ENCODE assay signal across 10 cellular contexts in the genomic region with DNA sequence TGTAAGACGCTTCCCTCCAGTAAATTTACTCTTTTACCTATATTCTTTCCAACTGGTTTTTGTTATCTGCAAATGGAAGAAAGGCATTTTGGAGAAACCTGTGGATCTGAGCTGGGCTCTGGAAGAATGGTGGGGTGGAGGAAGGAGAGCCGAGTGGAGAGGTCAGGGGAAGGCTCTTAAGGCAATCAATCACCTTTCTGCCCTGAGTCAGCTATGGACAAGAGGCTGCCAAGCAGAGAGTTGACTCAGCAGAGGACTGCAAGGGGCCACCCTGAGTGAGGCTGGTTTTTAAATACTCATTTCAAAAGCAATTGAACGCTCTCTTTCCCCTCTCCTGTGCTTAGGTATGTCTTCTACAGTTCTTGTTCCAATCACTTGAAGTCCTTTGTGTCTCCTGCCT.
DNase-seq lines count a peak whose midpoint lies in the region; ATAC-seq and TF ChIP-seq lines count a peak whose summit lies in the region.
"Had no signal": no experiment of that assay in that cellular context is flagged by ENCODE, and none has a peak within 500 bp of the region (broad histone marks: within the 10 kb centered on the region; RNA-seq: fewer than 3 reads in every experiment).

No MANE protein-coding gene starts in this region.

- H3K4me3 Mint-ChIP-seq in activated naive CD4-positive, alpha-beta T cell treated with anti-CD3 and anti-CD28 coated beads, Interleukin-2, amount 10 ng/mL, durations not matched to agents 7 days and 5 days: no peak overlapping the region
- no peak overlapping the region for H3K4me3 Mint-ChIP-seq in T-helper 2 cell treated with Interferon-gamma antibody and Interleukin-4, amounts not matched to agents 5 μg/mL and 100 μg/mL, for 36 hours

- peaks cover 33% of the 10 kb centered on the region for H3K27me3 Mint-ChIP-seq in activated naive CD4-positive, alpha-beta T cell treated with anti-CD3 and anti-CD28 coated beads, Interleukin-2, amount 10 ng/mL, durations not matched to agents 7 days and 5 days
- H3K27me3 Mint-ChIP-seq in T-helper 2 cell treated with Interferon-gamma antibody and Interleukin-4, amounts not matched to agents 5 μg/mL and 100 μg/mL, for 36 hours (ENCODE audit: low read depth): peaks cover 29% of the 10 kb centered on the region

- H3K4me3 ChIP-seq in fibroblast of pulmonary artery (replicated peaks; ENCODE audit: low read depth, low read length): no peak overlapping the region

- no peak for TF ChIP-seq CTCF in fibroblast of pulmonary artery (IDR thresholded peaks at IDR 0.05; ENCODE audit: low read length, missing control alignments)

- DNase-seq in activated naive CD4-positive, alpha-beta T cell treated with anti-CD3 and anti-CD28 coated beads, Interleukin-2, amount 50 U/mL, for 72 hours (ENCODE audit: low spot score in 2 of 2): no peak
- no peak for DNase-seq in activated naive CD4-positive, alpha-beta T cell treated with anti-CD3 and anti-CD28 coated beads, Interleukin-2, amount 10 ng/mL, durations not matched to agents 7 days and 5 days
- DNase-seq in NCI-H226 (peak; percentile 84), fibroblast of pulmonary artery (ENCODE audit: low read depth) (peak; percentile 31), stromal cell of bone marrow (ENCODE audit: low read depth) (peak; percentile 43)
- no peak for DNase-seq in T-helper 2 cell treated with Interferon-gamma antibody and Interleukin-4, amounts not matched to agents 5 μg/mL and 100 μg/mL, for 36 hours (ENCODE audit: low spot score)
- DNase-seq: C1 segment of cervical spinal cord, caudate nucleus had no signal

- peak; percentile 22 to 44 for ATAC-seq in activated naive CD4-positive, alpha-beta T cell treated with anti-CD3 and anti-CD28 coated beads, Interleukin-2, amount 50 U/mL, for 72 hours
- ATAC-seq in HG03342 (IDR thresholded peaks at IDR 0.05; ENCODE audit: unreplicated experiment) (no peak), GM21447 (IDR thresholded peaks at IDR 0.05; ENCODE audit: unreplicated experiment) (no peak)

- CTCF ChIA-PET in activated naive CD4-positive, alpha-beta T cell treated with anti-CD3 and anti-CD28 coated beads, Interleukin-2, amount 10 ng/mL, durations not matched to agents 7 days and 5 days (lab: Charles Lee): no interaction called here

- H3K36me3 Mint-ChIP-seq in activated naive CD4-positive, alpha-beta T cell treated with anti-CD3 and anti-CD28 coated beads, Interleukin-2, amount 50 U/mL, for 72 hours: no peaks in the 10 kb centered on the region
- no peaks in the 10 kb centered on the region for H3K36me3 Mint-ChIP-seq in activated naive CD4-positive, alpha-beta T cell treated with anti-CD3 and anti-CD28 coated beads, Interleukin-2, amount 10 ng/mL, durations not matched to agents 7 days and 5 days
- H3K36me3 Mint-ChIP-seq in T-helper 2 cell treated with Interferon-gamma antibody and Interleukin-4, amounts not matched to agents 5 μg/mL and 100 μg/mL, for 36 hours (ENCODE audit: low read depth): no peaks in the 10 kb centered on the region

- H3K9me3 Mint-ChIP-seq in activated naive CD4-positive, alpha-beta T cell treated with anti-CD3 and anti-CD28 coated beads, Interleukin-2, amount 50 U/mL, for 72 hours: no peaks in the 10 kb centered on the region
- no peaks in the 10 kb centered on the region for H3K9me3 Mint-ChIP-seq in activated naive CD4-positive, alpha-beta T cell treated with anti-CD3 and anti-CD28 coated beads, Interleukin-2, amount 10 ng/mL, durations not matched to agents 7 days and 5 days
- no peaks in the 10 kb centered on the region for H3K9me3 Mint-ChIP-seq in T-helper 2 cell treated with Interferon-gamma antibody and Interleukin-4, amounts not matched to agents 5 μg/mL and 100 μg/mL, for 36 hours

- peaks cover 3% of the 10 kb centered on the region for H3K4me1 Mint-ChIP-seq in activated naive CD4-positive, alpha-beta T cell treated with anti-CD3 and anti-CD28 coated beads, Interleukin-2, amount 10 ng/mL, durations not matched to agents 7 days and 5 days
- peaks cover 4% of the 10 kb centered on the region for H3K4me1 Mint-ChIP-seq in T-helper 2 cell treated with Interferon-gamma antibody and Interleukin-4, amounts not matched to agents 5 μg/mL and 100 μg/mL, for 36 hours (ENCODE audit: low read depth)

- no peak overlapping the region for H3K27ac Mint-ChIP-seq in activated naive CD4-positive, alpha-beta T cell treated with anti-CD3 and anti-CD28 coated beads, Interleukin-2, amount 50 U/mL, for 72 hours
- no peak overlapping the region for H3K27ac Mint-ChIP-seq in activated naive CD4-positive, alpha-beta T cell treated with anti-CD3 and anti-CD28 coated beads, Interleukin-2, amount 10 ng/mL, durations not matched to agents 7 days and 5 days
- H3K27ac Mint-ChIP-seq in T-helper 2 cell treated with Interferon-gamma antibody and Interleukin-4, amounts not matched to agents 5 μg/mL and 100 μg/mL, for 36 hours: no peak overlapping the region

Comparison
In these comparisons a context has a peak if more than half of its experiments do, and no peak if none do; other contexts are left out.
1. ATAC-seq: peak in activated naive CD4-positive, alpha-beta T cell treated with anti-CD3 and anti-CD28 coated beads, Interleukin-2, amount 50 U/mL, for 72 hours (2 of 2); none in HG03342 (single experiment) and GM21447 (single experiment).
2. DNase-seq: peak in NCI-H226 (single experiment), fibroblast of pulmonary artery (single experiment) and stromal cell of bone marrow (single experiment); none in activated naive CD4-positive, alpha-beta T cell treated with anti-CD3 and anti-CD28 coated beads, Interleukin-2, amount 50 U/mL, for 72 hours (0 of 2), activated naive CD4-positive, alpha-beta T cell treated with anti-CD3 and anti-CD28 coated beads, Interleukin-2, amount 10 ng/mL, durations not matched to agents 7 days and 5 days (single experiment) and T-helper 2 cell treated with Interferon-gamma antibody and Interleukin-4, amounts not matched to agents 5 μg/mL and 100 μg/mL, for 36 hours (single experiment).